ENCODE assay signal across 1 cellular context in genomic region chr13:30191491-30192100, GRCh38.
TF ChIP-seq lines count a peak whose summit lies in the region.

No MANE protein-coding gene starts in this region.

TF ChIP-seq in GM12878, 131 proteins besides CTCF, POLR2A, EP300 and RAD21 (continued from another document):
- no peak for TF ChIP-seq CHD2 (IDR thresholded peaks at IDR 0.05; ENCODE audit: borderline replicate concordance, low read depth, low read length)
- TF ChIP-seq RAD51 (IDR thresholded peaks at IDR 0.05): no peak
